Comparison of ENCODE assay signal across 9 cellular contexts in genomic region chr21:41876928-41877652, GRCh38. TPM values are rescaled to one million over a fixed set of nuclear protein-coding genes. Genes with fewer than 3 reads are reported as not detected.
DNase-seq lines count a peak whose midpoint lies in the region; ATAC-seq and TF ChIP-seq lines count a peak whose summit lies in the region.
"Had no signal": no experiment of that assay in that cellular context is flagged by ENCODE, and none has a peak within 500 bp of the region (broad histone marks: within the 10 kb centered on the region; RNA-seq: fewer than 3 reads in every experiment).

No MANE protein-coding gene starts in this region.

- peaks cover 20% of the 10 kb centered on the region for H3K4me1 Mint-ChIP-seq in activated naive CD4-positive, alpha-beta T cell treated with anti-CD3 and anti-CD28 coated beads for 36 hours (ENCODE audit: low read depth)
- peaks cover 39% of the 10 kb centered on the region for H3K4me1 Mint-ChIP-seq in activated B cell treated with CpG ODN at 0.5 μM for 24 hours

- H3K4me3 Mint-ChIP-seq in activated naive CD4-positive, alpha-beta T cell treated with anti-CD3 and anti-CD28 coated beads for 36 hours = peak overlapping the region; percentile 84
- H3K4me3 Mint-ChIP-seq in activated B cell treated with CpG ODN at 0.5 μM for 24 hours = peak overlapping the region; percentile 87

- no peaks in the 10 kb centered on the region for H4K20me1 ChIP-seq in hepatocyte (ENCODE audit: insufficient read depth, poor library complexity, severe bottlenecking)

- peaks cover 22% of the 10 kb centered on the region for H3K79me2 ChIP-seq in hepatocyte

- H3K9me3 Mint-ChIP-seq in activated naive CD4-positive, alpha-beta T cell treated with anti-CD3 and anti-CD28 coated beads for 36 hours = no peaks in the 10 kb centered on the region
- H3K9me3 Mint-ChIP-seq in activated B cell treated with CpG ODN at 0.5 μM for 24 hours = no peaks in the 10 kb centered on the region

- H3K9me3 ChIP-seq in hepatocyte (ENCODE audit: low read depth) (no peaks in the 10 kb centered on the region), uterus (no peaks in the 10 kb centered on the region)

- CTCF ChIA-PET in activated naive CD4-positive, alpha-beta T cell treated with anti-CD3 and anti-CD28 coated beads for 36 hours (lab: Charles Lee) = interaction anchor here (0.6 to 3.3 kb wide), 8 partner anchors 46 to 611 kb away, joined by 3 to 13 read pairs (median 4); no protein-coding TSS in a partner anchor
- CTCF ChIA-PET in activated B cell treated with CpG ODN at 0.5 μM for 24 hours (lab: Charles Lee) = interaction anchor here (1.1 to 1.4 kb wide), 2 partner anchors 60 to 240 kb away, joined by 6 to 9 read pairs; no protein-coding TSS in a partner anchor

- H3K9me2 ChIP-seq in hepatocyte (replicated peaks; ENCODE audit: insufficient read depth) = no peaks in the 10 kb centered on the region

- intact Hi-C loops in activated naive CD4-positive, alpha-beta T cell treated with anti-CD3 and anti-CD28 coated beads for 36 hours (cut with micrococcal nuclease) = loop anchor here (5.0 kb wide), 1 partner anchor 230 kb away; no protein-coding TSS in a partner anchor
- intact Hi-C loops in activated B cell treated with CpG ODN at 0.5 μM for 24 hours (cut with micrococcal nuclease) = loop anchor here (5.0 kb wide), 3 partner anchors 185 to 515 kb away; partner anchors contain the start of gene MX2
- intact Hi-C loops in uterus (cut with DNase I; ENCODE audit: low total_unique reads) = loop anchor here (5.0 kb wide), 1 partner anchor 75 kb away; the partner anchor contains the start of gene C2CD2

- WGBS in hepatocyte (ENCODE audit: low lambda C conversion rate, missing lambda C conversion rate) = 92% methylated on average over 10 of the region's 11 CpGs

- TF ChIP-seq CTCF in activated B cell treated with CpG ODN at 0.5 μM for 24 hours (IDR thresholded peaks at IDR 0.05) (no peak), hepatocyte (IDR thresholded peaks at IDR 0.05; ENCODE audit: poor library complexity) (no peak), uterus (IDR thresholded peaks at IDR 0.05) (no peak)

- ATAC-seq in activated B cell treated with CpG ODN at 0.5 μM for 24 hours (ENCODE audit: low read depth) (no peak), HG03196 (IDR thresholded peaks at IDR 0.05; ENCODE audit: unreplicated experiment) (no peak)

- H3K27me3 Mint-ChIP-seq in activated naive CD4-positive, alpha-beta T cell treated with anti-CD3 and anti-CD28 coated beads for 36 hours (ENCODE audit: low read depth) = no peaks in the 10 kb centered on the region
- no peaks in the 10 kb centered on the region for H3K27me3 Mint-ChIP-seq in activated B cell treated with CpG ODN at 0.5 μM for 24 hours

- H3K27ac ChIP-seq in hepatocyte (no peak overlapping the region), uterus (peak overlapping the region; percentile 78 to 94)

- H3K36me3 Mint-ChIP-seq in activated naive CD4-positive, alpha-beta T cell treated with anti-CD3 and anti-CD28 coated beads for 36 hours (ENCODE audit: low read depth) = peaks cover 7% of the 10 kb centered on the region
- peaks cover 6% of the 10 kb centered on the region for H3K36me3 Mint-ChIP-seq in activated B cell treated with CpG ODN at 0.5 μM for 24 hours (ENCODE audit: low read depth)

- H3K4me2 ChIP-seq in hepatocyte = peak overlapping the region; percentile 99

- H3K4me1 ChIP-seq in hepatocyte (ENCODE audit: insufficient read depth) (peaks cover 9% of the 10 kb centered on the region), uterus (peaks cover 0 to 8% of the 10 kb centered on the region in 2 donors)

- no peak for DNase-seq in activated naive CD4-positive, alpha-beta T cell treated with anti-CD3 and anti-CD28 coated beads for 36 hours
- no peak for DNase-seq in activated naive CD4-positive, alpha-beta T cell treated with anti-CD3 and anti-CD28 coated beads, Interleukin-2, amount 50 U/mL, for 16 hours
- DNase-seq in activated B cell treated with CpG ODN at 0.5 μM for 24 hours = no peak
- DNase-seq in hepatocyte (ENCODE audit: low spot score) = no peak
- DNase-seq in uterus = no peak
- DNase-seq in HuH-7.5 (ENCODE audit: low spot score) = no peak
- no peak for DNase-seq in NCI-H748 (lab: John Stamatoyannopoulos, UW; ENCODE audit: unreplicated experiment)
- DNase-seq: NCI-H1436 treated with DMSO at 0.1 percent for 48 hours had no signal

- POLR2A ChIA-PET in activated B cell treated with CpG ODN at 0.5 μM for 24 hours (lab: Charles Lee) = interaction anchor here (0.6 to 2.4 kb wide), 5 partner anchors 9 to 236 kb away, joined by 3 to 9 read pairs (median 4); partner anchors contain the start of gene ZBTB21

- H3K4me3 ChIP-seq in hepatocyte (no peak overlapping the region), uterus (peak overlapping the region in 1 of 2 donors; percentile 89)

- no peak for TF ChIP-seq POLR2A in uterus (IDR thresholded peaks at IDR 0.05)

- no peak overlapping the region for H3K27ac Mint-ChIP-seq in activated naive CD4-positive, alpha-beta T cell treated with anti-CD3 and anti-CD28 coated beads for 36 hours
- H3K27ac Mint-ChIP-seq in activated B cell treated with CpG ODN at 0.5 μM for 24 hours = no peak overlapping the region

- H3K36me3 ChIP-seq in hepatocyte (replicated peaks; ENCODE audit: insufficient read depth, low read depth) = no peaks in the 10 kb centered on the region
- no peaks in the 10 kb centered on the region for H3K36me3 ChIP-seq in uterus

- no peak overlapping the region for H2AFZ ChIP-seq in hepatocyte

- H3K27me3 ChIP-seq in hepatocyte (no peaks in the 10 kb centered on the region), uterus (no peaks in the 10 kb centered on the region)

RNA-seq across cellular contexts. Expression of gene PRDM15, which starts 2.1 kb away (rescaled TPM):
- total RNA-seq in activated naive CD4-positive, alpha-beta T cell treated with anti-CD3 and anti-CD28 coated beads for 36 hours = 1 to 10 TPM; 9.6 to 9.8 TPM
- total RNA-seq in activated B cell treated with CpG ODN at 0.5 μM for 24 hours (12.8 and 13.6 TPM in 2 replicates), hepatocyte (3.1 and 4.7 TPM in 2 replicates), uterus (10 to 100 TPM in 1 of 4 donors, 1 to 10 TPM in 3; 5.9 to 11.0 (median 6.5) TPM)
- polyA plus RNA-seq in hepatocyte = 2.5 and 3.0 TPM in 2 replicates
